In genomic region chr12:104427547-104427938, GRCh38 we compare ENCODE assay signal across 26 cellular contexts. TPM values are rescaled to one million over a fixed set of nuclear protein-coding genes. Genes with fewer than 3 reads are reported as not detected.
DNase-seq lines count a peak whose midpoint lies in the region; ATAC-seq, FAIRE-seq and TF ChIP-seq lines count a peak whose summit lies in the region.
"Had no signal": no experiment of that assay in that cellular context is flagged by ENCODE, and none has a peak within 500 bp of the region (broad histone marks: within the 10 kb centered on the region; RNA-seq: fewer than 3 reads in every experiment).

No MANE protein-coding gene starts in this region.

- SMC1A ChIA-PET in GM12878 (lab: Charles Lee; ENCODE audit: uncharacterized antibody, unreplicated experiment) = interaction anchor here (1.2 to 3.2 kb wide), 7 partner anchors 10 to 50 kb away, joined by 3 to 13 read pairs (median 3); no protein-coding TSS in a partner anchor

- CTCF ChIA-PET in GM12878 (lab: Yijun Ruan, JAX) = interaction anchor here (0.7 to 1.4 kb wide), 2 partner anchors 8 to 45 kb away, joined by 3 read pairs; no protein-coding TSS in a partner anchor

- peak; percentile 64 to 80; a peak in 2 of 4 replicates for TF ChIP-seq EP300 in GM12878 (IDR thresholded peaks at IDR 0.05; ENCODE audit: borderline replicate concordance in 1 of 2, control insufficient read depth in 1 of 2, low read depth in 2 of 2, low read length in 2 of 2)

- intact Hi-C loops in GM12878 (cut with micrococcal nuclease; ENCODE audit: unreplicated experiment) = no loop called here

- peaks cover 2% of the 10 kb centered on the region for H3K36me3 Mint-ChIP-seq in activated naive CD4-positive, alpha-beta T cell treated with anti-CD3 and anti-CD28 coated beads, Interleukin-2, amount 50 U/mL, for 24 hours
- H3K36me3 Mint-ChIP-seq: T-cell had no signal

- H3K27me3 Mint-ChIP-seq in activated naive CD4-positive, alpha-beta T cell treated with anti-CD3 and anti-CD28 coated beads, Interleukin-2, amount 50 U/mL, for 24 hours = no peaks in the 10 kb centered on the region
- no peaks in the 10 kb centered on the region for H3K27me3 Mint-ChIP-seq in stimulated activated naive CD8-positive, alpha-beta T cell treated with anti-CD3 and anti-CD28 coated beads, Interleukin-15, amount 100 ng/mL, for 72 hours

- no peak for FAIRE-seq in GM12878 (lab: Jason Lieb, UNC)

- no peak for TF ChIP-seq POLR2A in GM12878 (IDR thresholded peaks at IDR 0.05; ENCODE audit: low read depth, low read length)

- H3K79me2 ChIP-seq in GM12878 (ENCODE audit: control insufficient read depth, insufficient read depth, low read length) = no peaks in the 10 kb centered on the region

- H3K9me3 Mint-ChIP-seq in activated naive CD4-positive, alpha-beta T cell treated with anti-CD3 and anti-CD28 coated beads, Interleukin-2, amount 50 U/mL, for 24 hours = no peaks in the 10 kb centered on the region
- H3K9me3 Mint-ChIP-seq in stimulated activated naive CD8-positive, alpha-beta T cell treated with anti-CD3 and anti-CD28 coated beads, Interleukin-15, amount 100 ng/mL, for 72 hours = peaks cover 5 to 8% of the 10 kb centered on the region in 2 donors

- no peak overlapping the region for H3K4me3 ChIP-seq in GM12878
- H3K4me3 ChIP-seq: BLaER1 treated with 17β-estradiol and CSF1 and Interleukin-3, amounts not matched to agents 10 nM and 100 nM; gastrocnemius medialis; left lung; skin epidermis; thoracic aorta; uterus had no signal

- no peaks in the 10 kb centered on the region; the same call in 1 of the 2 replicates for H3K4me1 ChIP-seq in GM12878 (ENCODE audit: control insufficient read depth, insufficient read depth, low read length)
- H3K4me1 ChIP-seq: gastrocnemius medialis, left lung, uterus had no signal

- no peak overlapping the region for H3K9ac ChIP-seq in GM12878 (ENCODE audit: control insufficient read depth, insufficient read depth, low read length)
- H3K9ac ChIP-seq: BLaER1 treated with 17β-estradiol and CSF1 and Interleukin-3, amounts not matched to agents 10 nM and 100 nM had no signal

- H3K4me3 Mint-ChIP-seq in activated naive CD4-positive, alpha-beta T cell treated with anti-CD3 and anti-CD28 coated beads, Interleukin-2, amount 50 U/mL, for 24 hours = no peak overlapping the region
- H3K4me3 Mint-ChIP-seq in stimulated activated naive CD8-positive, alpha-beta T cell treated with anti-CD3 and anti-CD28 coated beads, Interleukin-15, amount 100 ng/mL, for 72 hours = peak overlapping the region in 1 of 2 donors; percentile 4
- H3K4me3 Mint-ChIP-seq: T-cell had no signal

- TF ChIP-seq CTCF in GM12878 (IDR thresholded peaks at IDR 0.05 in 2 of 3, conservative IDR thresholded peaks at IDR 0.05 in 1 of 3; ENCODE audit: control insufficient read depth in 2 of 3, extremely low read depth in 1 of 3, insufficient read depth in 1 of 3, low read depth in 3 of 3, low read length in 3 of 3) = no peak

- RAD21 ChIA-PET in GM12878 (lab: Charles Lee; ENCODE audit: unreplicated experiment) = interaction anchor here (1.4 to 1.6 kb wide), 2 partner anchors 12 to 152 kb away, joined by 3 to 4 read pairs; no protein-coding TSS in a partner anchor

- H3K4me1 Mint-ChIP-seq in activated naive CD4-positive, alpha-beta T cell treated with anti-CD3 and anti-CD28 coated beads, Interleukin-2, amount 50 U/mL, for 24 hours = no peaks in the 10 kb centered on the region
- H3K4me1 Mint-ChIP-seq in stimulated activated naive CD8-positive, alpha-beta T cell treated with anti-CD3 and anti-CD28 coated beads, Interleukin-15, amount 100 ng/mL, for 72 hours = peaks cover 12% of the 10 kb centered on the region

- H3K4me2 ChIP-seq in GM12878 (ENCODE audit: control insufficient read depth, insufficient read depth) = no peak overlapping the region
- H3K4me2 ChIP-seq: BLaER1 treated with 17β-estradiol and CSF1 and Interleukin-3, amounts not matched to agents 10 nM and 100 nM had no signal

- no peak overlapping the region for H3K27ac ChIP-seq in GM12878 (ENCODE audit: control insufficient read depth, insufficient read depth)
- H3K27ac ChIP-seq: BLaER1 treated with 17β-estradiol and CSF1 and Interleukin-3, amounts not matched to agents 10 nM and 100 nM; gastrocnemius medialis; HL-60; left lung; skin epidermis; thoracic aorta; uterus had no signal

- H2AFZ ChIP-seq in GM12878 (ENCODE audit: control insufficient read depth, low read depth, low read length) = no peak overlapping the region

- in situ Hi-C loops in GM12878 (cut with MboI) = no loop called here

- 56% methylated on average over 1 of the region's 1 CpG for WGBS in GM12878 (ENCODE audit: insufficient coverage, insufficient replicate concordance, low lambda C conversion rate, missing lambda C conversion rate)

- ATAC-seq in GM21381 (IDR thresholded peaks at IDR 0.05; ENCODE audit: unreplicated experiment) (peak; percentile 52), GM12878 (peak; percentile 94), HG03135 (IDR thresholded peaks at IDR 0.05; ENCODE audit: unreplicated experiment) (no peak)
- peak; percentile 99 for ATAC-seq in stimulated activated naive CD8-positive, alpha-beta T cell treated with anti-CD3 and anti-CD28 coated beads, Interleukin-15, amount 100 ng/mL, for 72 hours
- ATAC-seq: gastrocnemius medialis had no signal

- H3K27me3 ChIP-seq in GM12878 (replicated peaks in 1 of 2; ENCODE audit: control insufficient read depth in 2 of 2, insufficient read depth in 2 of 2, low read length in 1 of 2) = no peaks in the 10 kb centered on the region
- H3K27me3 ChIP-seq: BLaER1 treated with 17β-estradiol and CSF1 and Interleukin-3, amounts not matched to agents 10 nM and 100 nM; gastrocnemius medialis; left lung; uterus had no signal

- peaks cover 1% of the 10 kb centered on the region; the same call in 2 of the 3 replicates for H3K9me3 ChIP-seq in GM12878 (replicated peaks; ENCODE audit: control insufficient read depth, insufficient read depth, low read length)
- H3K9me3 ChIP-seq: gastrocnemius medialis, left lung, thoracic aorta, uterus had no signal

- no peaks in the 10 kb centered on the region for H4K20me1 ChIP-seq in GM12878 (ENCODE audit: control insufficient read depth, insufficient read depth)
- H4K20me1 ChIP-seq: BLaER1 treated with 17β-estradiol and CSF1 and Interleukin-3, amounts not matched to agents 10 nM and 100 nM had no signal

- H3K27ac Mint-ChIP-seq in activated naive CD4-positive, alpha-beta T cell treated with anti-CD3 and anti-CD28 coated beads, Interleukin-2, amount 50 U/mL, for 24 hours = peak overlapping the region; percentile 31
- H3K27ac Mint-ChIP-seq in stimulated activated naive CD8-positive, alpha-beta T cell treated with anti-CD3 and anti-CD28 coated beads, Interleukin-15, amount 100 ng/mL, for 72 hours = peak overlapping the region in 1 of 2 donors; percentile 92
- H3K27ac Mint-ChIP-seq: T-cell had no signal

- no peaks in the 10 kb centered on the region for H3K36me3 ChIP-seq in GM12878 (ENCODE audit: control insufficient read depth in 2 of 2, insufficient read depth in 2 of 2, low read length in 1 of 2)
- H3K36me3 ChIP-seq: BLaER1 treated with 17β-estradiol and CSF1 and Interleukin-3, amounts not matched to agents 10 nM and 100 nM; gastrocnemius medialis; left lung; thoracic aorta; uterus had no signal

- no TSS peak for BruUV-seq in GM12878 (replicated peaks; lab: Mats Ljungman, UMichigan)

- DNase-seq in activated naive CD4-positive, alpha-beta T cell treated with anti-CD3 and anti-CD28 coated beads, Interleukin-2, amount 50 U/mL, for 16 hours = no peak
- DNase-seq in GM12878 (ENCODE audit: low read depth, low spot score) (no peak), DMS 273 (lab: John Stamatoyannopoulos, UW; ENCODE audit: unreplicated experiment) (no peak)
- peak; percentile 21 to 64 for DNase-seq in stimulated activated naive CD8-positive, alpha-beta T cell treated with anti-CD3 and anti-CD28 coated beads, Interleukin-15, amount 100 ng/mL, for 72 hours
- no peak for DNase-seq in stimulated activated CD4-positive, alpha-beta T cell treated with anti-CD3 and anti-CD28 coated beads, Interleukin-1b, Interleukin-23, amount 100 ng/mL, for 48 hours
- DNase-seq: activated CD4-positive, alpha-beta T cell treated with anti-CD3 and anti-CD28 coated beads for 4 hours; activated gamma-delta T cell treated with Interleukin-2 at 50 U/mL for 16 hours; cortex of kidney; gastrocnemius medialis; GOT3; hippocampal formation; Karpas-422; left lung; NCI-H1436 treated with DMSO at 0.1 percent for 48 hours; NCI-H510A treated with DMSO at 0.1 percent for 48 hours; NK-92 treated with Interleukin-12 subunit alpha and Interleukin-12 subunit beta, amount 100 ng/mL, for 24 hours; occipital lobe; uterus had no signal

- POLR2A ChIA-PET in GM12878 (lab: Charles Lee) = no interaction called here

- no peak for TF ChIP-seq RAD21 in GM12878 (IDR thresholded peaks at IDR 0.05; ENCODE audit: insufficient read depth, low read depth, low read length)

TF ChIP-seq in GM12878, 131 proteins besides CTCF, POLR2A, EP300 and RAD21 (continues in another document):
- TF ChIP-seq SIX5 (IDR thresholded peaks at IDR 0.05; ENCODE audit: low read depth, low read length, severe bottlenecking) (no peak), DPF2 (IDR thresholded peaks at IDR 0.05) (peak; percentile 75; the same call in 1 of the 2 replicates)

RNA-seq across cellular contexts. Expression of gene CHST11, which starts 29.2 kb away (rescaled TPM):
- total RNA-seq in GM12878 (2013; cell fraction: nucleolus; rRNA removed) = 76.7 and 93.6 TPM in 2 replicates
- total RNA-seq in GM12878 (2014; rRNA removed) (19.9 and 23.8 TPM in 2 replicates), GM12878 (2014; rRNA removed; fragmentation: Illumina TruSeq; extraction: Trizol) (12.3 and 13.0 TPM in 2 replicates), GM12878 (2021) (34.8 and 38.1 TPM in 2 replicates)
- 6.0 TPM for polyA plus RNA-seq in GM12878 (2011; ENCODE audit: low read depth)
- polyA plus RNA-seq in GM12878 (2011; rRNA removed) (20.0 and 25.7 TPM in 2 replicates), GM12878 (2014; fragmentation: Illumina TruSeq; extraction: Trizol) (12.5 and 13.4 TPM in 2 replicates), GM12878 (2014; fragmentation: Nextera tagmentation; extraction: Ambion mirVana) (1 to 10 TPM; 1.9 to 2.5 TPM), GM12878 (2014; rRNA removed) (11.3 and 23.1 TPM in 2 replicates), GM12878 (2016; fragmentation: Nextera tagmentation; extraction: Ambion mirVana) (10 to 100 TPM; 20.9 to 24.6 TPM)
- polyA plus RNA-seq in GM12878 (2011; cell fraction: cytosol; rRNA removed) = 46.8 and 64.2 TPM in 2 replicates
- 21.6 and 29.7 TPM in 2 replicates for polyA plus RNA-seq in GM12878 (2011; cell fraction: nucleus; rRNA removed)
- polyA plus RNA-seq in GM12878 (2012) = 11.8 and 12.6 TPM in 2 replicates
- 36.6 and 44.7 TPM in 2 replicates for polyA minus RNA-seq in GM12878 (2011; rRNA and poly(A)+ RNA removed)
- 11.2 and 11.3 TPM in 2 replicates for polyA minus RNA-seq in GM12878 (2011; cell fraction: cytosol; rRNA and poly(A)+ RNA removed)
- polyA minus RNA-seq in GM12878 (2011; cell fraction: nucleus; rRNA and poly(A)+ RNA removed) = 25.5 and 48.1 TPM in 2 replicates

Comparison
In these comparisons a context has a peak if more than half of its experiments do, and no peak if none do; other contexts are left out.
1. DNase-seq: peak in stimulated activated naive CD8-positive, alpha-beta T cell treated with anti-CD3 and anti-CD28 coated beads, Interleukin-15, amount 100 ng/mL, for 72 hours (2 of 2); none in activated naive CD4-positive, alpha-beta T cell treated with anti-CD3 and anti-CD28 coated beads, Interleukin-2, amount 50 U/mL, for 16 hours (single experiment), GM12878 (single experiment), DMS 273 (single experiment) and stimulated activated CD4-positive, alpha-beta T cell treated with anti-CD3 and anti-CD28 coated beads, Interleukin-1b, Interleukin-23, amount 100 ng/mL, for 48 hours (single experiment).